ENCODE assay signal across 13 cellular contexts in genomic region chr6:159152014-159152413, GRCh38. TPM values are rescaled to one million over a fixed set of nuclear protein-coding genes. Genes with fewer than 3 reads are reported as not detected.
"Had no signal": no experiment of that assay in that cellular context is flagged by ENCODE, and none has a peak within 500 bp of the region (broad histone marks: within the 10 kb centered on the region; RNA-seq: fewer than 3 reads in every experiment).

No MANE protein-coding gene starts in this region.

- H3K27ac ChIP-seq: adrenal gland, heart left ventricle, left ventricle myocardium inferior, tibial artery had no signal

- H3K27ac Mint-ChIP-seq: activated naive CD4-positive, alpha-beta T cell treated with anti-CD3 and anti-CD28 coated beads, Interleukin-2, amount 50 U/mL, for 72 hours; activated T-cell treated with anti-CD3 and anti-CD28 coated beads, Interleukin-2, amount 50 U/mL, for 72 hours had no signal

- ATAC-seq: activated CD4-positive, CD25-positive, alpha-beta regulatory T cell treated with anti-CD3 and anti-CD28 coated beads, Interleukin-2, amount 50 U/mL, for 24 hours; activated T-cell treated with anti-CD3 and anti-CD28 coated beads, Interleukin-2, amount 50 U/mL, for 72 hours had no signal

- DNase-seq: activated CD8-positive, alpha-beta memory T cell treated with anti-CD3 and anti-CD28 coated beads, Interleukin-2, amount 50 U/mL, for 48 hours; left ventricle myocardium inferior had no signal

- H3K4me3 Mint-ChIP-seq: activated T-cell treated with anti-CD3 and anti-CD28 coated beads, Interleukin-2, amount 50 U/mL, for 72 hours; naive B cell; neural crest cell had no signal

- H3K27me3 ChIP-seq: adrenal gland, heart left ventricle, tibial artery had no signal

- H3K4me1 ChIP-seq: adrenal gland, heart left ventricle, left ventricle myocardium inferior, tibial artery had no signal

- H3K36me3 ChIP-seq: adrenal gland, heart left ventricle, left ventricle myocardium inferior, tibial artery had no signal

- H3K4me3 ChIP-seq: adrenal gland, heart left ventricle, left ventricle myocardium inferior, tibial artery had no signal

RNA-seq across cellular contexts. Expression of gene FNDC1, which starts 17.2 kb away (rescaled TPM):
- total RNA-seq: epithelial cell of proximal tubule; mononuclear cell; T-helper 1 cell treated with Interleukin-12 subunit alpha and Interleukin-12 subunit beta and Interleukin-4 antibody, amounts not matched to agents 30 ng/mL and 1 ng/mL, for 36 hours had no signal
